In genomic region chr9:94265626-94266416, GRCh38 we compare ENCODE assay signal across 7 cellular contexts. TPM values are rescaled to one million over a fixed set of nuclear protein-coding genes. Genes with fewer than 3 reads are reported as not detected.
DNase-seq lines count a peak whose midpoint lies in the region; ATAC-seq, FAIRE-seq and TF ChIP-seq lines count a peak whose summit lies in the region.
"Not testable (repeated sequence)": the region's sequence is repeated elsewhere in the genome, so short reads cannot be mapped to it uniquely, and the experiment has no call there.

No MANE protein-coding gene starts in this region.

- not testable (repeated sequence) for DNase-seq in H54 (ENCODE audit: insufficient read length, low spot score); RCC 7860 (ENCODE audit: low spot score); endodermal cell; stimulated activated naive B cell treated with anti-CD40 and anti-IgM and Interleukin-4, amounts not matched to agents 10 μg/mL and 1 μg/mL and 100 μg/mL, for 72 hours
- peak; percentile 39 to 62 for DNase-seq in left colon

- not testable (repeated sequence) for H3K27me3 ChIP-seq in endodermal cell (ENCODE audit: control insufficient read depth, insufficient read depth, low read length, poor library complexity, severe bottlenecking)

- FAIRE-seq in H54 (lab: Jason Lieb, UNC), result peak; percentile 33
- peak; percentile 78 for FAIRE-seq in RCC 7860 (lab: Jason Lieb, UNC)

- peaks cover 34% of the 10 kb centered on the region for H3K36me3 ChIP-seq in endodermal cell (ENCODE audit: control insufficient read depth, insufficient read depth, low read length)

- not testable (repeated sequence) for H3K4me1 Mint-ChIP-seq in endodermal cell, nephron
- peaks cover 20 to 35% of the 10 kb centered on the region in 2 donors for H3K4me1 Mint-ChIP-seq in stimulated activated naive B cell treated with anti-CD40 and anti-IgM and Interleukin-4, amounts not matched to agents 10 μg/mL and 1 μg/mL and 100 μg/mL, for 72 hours

- not testable (repeated sequence) for H3K4me3 Mint-ChIP-seq in endodermal cell; nephron; stimulated activated naive B cell treated with anti-CD40 and anti-IgM and Interleukin-4, amounts not matched to agents 10 μg/mL and 1 μg/mL and 100 μg/mL, for 72 hours

- H3K27ac Mint-ChIP-seq in endodermal cell (peak overlapping the region; percentile 29), nephron (peak overlapping the region in 2 of 3 experiments; percentile 29 to 58)
- H3K27ac Mint-ChIP-seq in stimulated activated naive B cell treated with anti-CD40 and anti-IgM and Interleukin-4, amounts not matched to agents 10 μg/mL and 1 μg/mL and 100 μg/mL, for 72 hours, result peak overlapping the region; percentile 49

- not testable (repeated sequence) for H3K4me1 ChIP-seq in endodermal cell (ENCODE audit: control insufficient read depth, insufficient read depth, low read length)

- TF ChIP-seq POLR2A in H54 (IDR thresholded peaks at IDR 0.05; ENCODE audit: low read depth, low read length), result not testable (repeated sequence)

- TF ChIP-seq CTCF in endodermal cell (conservative IDR thresholded peaks at IDR 0.05); nephron (IDR thresholded peaks at IDR 0.05; ENCODE audit: unreplicated experiment in 3 of 3): not testable (repeated sequence)

- 83 to 93% methylated on average over 1 to 6 of the region's 6 CpGs for WGBS in endodermal cell (ENCODE audit: insufficient coverage in 1 of 2, insufficient read length in 1 of 2), 2 experiments

- intact Hi-C loops in left colon (cut with DNase I, micrococcal nuclease), result not testable (repeated sequence)

- H3K27ac ChIP-seq in endodermal cell (ENCODE audit: low read depth, low read length), result not testable (repeated sequence)

- H3K9me3 ChIP-seq in endodermal cell (ENCODE audit: control insufficient read depth, low read length), result peaks cover 65% of the 10 kb centered on the region

- H3K27me3 Mint-ChIP-seq in endodermal cell (ENCODE audit: insufficient read depth); nephron (ENCODE audit: low read depth); stimulated activated naive B cell treated with anti-CD40 and anti-IgM and Interleukin-4, amounts not matched to agents 10 μg/mL and 1 μg/mL and 100 μg/mL, for 72 hours: not testable (repeated sequence)

- peak overlapping the region; percentile 59 for H3K4me3 ChIP-seq in endodermal cell (ENCODE audit: low read length)

- ATAC-seq in GM18909 (IDR thresholded peaks at IDR 0.05; ENCODE audit: poor library complexity, unreplicated experiment), result peak; percentile 46
- ATAC-seq in left colon, result peak; percentile 83
- ATAC-seq in stimulated activated naive B cell treated with anti-CD40 and anti-IgM and Interleukin-4, amounts not matched to agents 10 μg/mL and 1 μg/mL and 100 μg/mL, for 72 hours (replicated peaks), result not testable (repeated sequence)

- H3K9me3 Mint-ChIP-seq in endodermal cell (peaks cover 45% of the 10 kb centered on the region), nephron (peaks cover 22% of the 10 kb centered on the region)
- not testable (repeated sequence) for H3K9me3 Mint-ChIP-seq in stimulated activated naive B cell treated with anti-CD40 and anti-IgM and Interleukin-4, amounts not matched to agents 10 μg/mL and 1 μg/mL and 100 μg/mL, for 72 hours

- not testable (repeated sequence) for H3K9ac ChIP-seq in endodermal cell (ENCODE audit: extremely low read depth, low read length, poor library complexity, severe bottlenecking)

- H3K36me3 Mint-ChIP-seq in endodermal cell (ENCODE audit: low read depth) (peaks cover 60% of the 10 kb centered on the region), nephron (ENCODE audit: low read depth) (peaks cover 33% of the 10 kb centered on the region)
- peaks cover 30 to 53% of the 10 kb centered on the region in 2 donors for H3K36me3 Mint-ChIP-seq in stimulated activated naive B cell treated with anti-CD40 and anti-IgM and Interleukin-4, amounts not matched to agents 10 μg/mL and 1 μg/mL and 100 μg/mL, for 72 hours

RNA-seq across cellular contexts. Expression of gene ZNF169, which starts 6.7 kb away (rescaled TPM):
- total RNA-seq in endodermal cell, result 1 to 10 TPM; 7.7 to 7.8 TPM
- 4.2 TPM for polyA plus RNA-seq in endodermal cell (2013, experiment 1 of 2)
- 5.8 TPM for polyA plus RNA-seq in endodermal cell (2013, experiment 2 of 2)
- total RNA-seq in left colon, result 10 to 100 TPM in 1 of 2 donors, 1 to 10 TPM in 1; 9.5 to 10.2 TPM
